In genomic region chr3:156677536-156677935, GRCh38 we compare ENCODE assay signal across 10 cellular contexts. TPM values are rescaled to one million over a fixed set of nuclear protein-coding genes. Genes with fewer than 3 reads are reported as not detected.
A peak's percentile ranks its signal among the peaks of the same experiment; 100 is the strongest.
DNase-seq lines count a peak whose midpoint lies in the region; ATAC-seq and TF ChIP-seq lines count a peak whose summit lies in the region.
"Had no signal": no experiment of that assay in that cellular context is flagged by ENCODE, and none has a peak within 500 bp of the region (broad histone marks: within the 10 kb centered on the region; RNA-seq: fewer than 3 reads in every experiment).

No MANE protein-coding gene starts in this region.

- peaks cover 81% of the 10 kb centered on the region for H3K79me2 ChIP-seq in PC-3 (ENCODE audit: low read length)

- peak overlapping the region; percentile 92 for H3K4me2 ChIP-seq in PC-3 (ENCODE audit: low read length)

- H3K27ac Mint-ChIP-seq in T-helper 2 cell treated with Interferon-gamma antibody and Interleukin-4, amounts not matched to agents 5 μg/mL and 100 μg/mL, for 36 hours = peak overlapping the region; percentile 96
- H3K27ac Mint-ChIP-seq in endodermal cell = no peak overlapping the region

- no peaks in the 10 kb centered on the region for H3K27me3 Mint-ChIP-seq in T-helper 2 cell treated with Interferon-gamma antibody and Interleukin-4, amounts not matched to agents 5 μg/mL and 100 μg/mL, for 36 hours (ENCODE audit: low read depth)
- peaks cover 6% of the 10 kb centered on the region for H3K27me3 Mint-ChIP-seq in endodermal cell (ENCODE audit: insufficient read depth)

- peaks cover 66% of the 10 kb centered on the region for H3K4me1 Mint-ChIP-seq in T-helper 2 cell treated with Interferon-gamma antibody and Interleukin-4, amounts not matched to agents 5 μg/mL and 100 μg/mL, for 36 hours (ENCODE audit: low read depth)
- H3K4me1 Mint-ChIP-seq in endodermal cell = peaks cover 57% of the 10 kb centered on the region

- TF ChIP-seq CTCF in PC-3 (conservative IDR thresholded peaks at IDR 0.05; ENCODE audit: low read depth, low read length) (no peak), endodermal cell (conservative IDR thresholded peaks at IDR 0.05) (no peak), psoas muscle (IDR thresholded peaks at IDR 0.05) (no peak)

- ATAC-seq in PC-3 = no peak
- no peak for ATAC-seq in psoas muscle
- no peak for ATAC-seq in GM19467 (IDR thresholded peaks at IDR 0.05; ENCODE audit: unreplicated experiment)
- no peak for ATAC-seq in HG02973 (IDR thresholded peaks at IDR 0.05; ENCODE audit: unreplicated experiment)

- H3K9me2 ChIP-seq in PC-3 (replicated peaks; ENCODE audit: low read length) = no peaks in the 10 kb centered on the region

- no peak for DNase-seq in T-helper 2 cell treated with Interferon-gamma antibody and Interleukin-4, amounts not matched to agents 5 μg/mL and 100 μg/mL, for 36 hours (ENCODE audit: low spot score)
- no peak for DNase-seq in T-helper 2 cell
- DNase-seq in PC-3 = no peak
- DNase-seq in endodermal cell = no peak
- DNase-seq in psoas muscle = no peak
- no peak for DNase-seq in iPS-NIHi11 (ENCODE audit: low spot score)
- DNase-seq: NCI-H1105 had no signal

- CTCF ChIA-PET in PC-3 (lab: Charles Lee) = no interaction called here

- POLR2A ChIA-PET in PC-3 (lab: Charles Lee; ENCODE audit: unreplicated experiment) = interaction anchor here (0.7 kb wide), 1 partner anchor 460 kb away, joined by 4 read pairs; no protein-coding TSS in a partner anchor

- H3K27ac ChIP-seq in PC-3 (ENCODE audit: low read length) = no peak overlapping the region
- no peak overlapping the region for H3K27ac ChIP-seq in endodermal cell (ENCODE audit: low read depth, low read length)
- peak overlapping the region; percentile 6 for H3K27ac ChIP-seq in psoas muscle
- H3K27ac ChIP-seq: neutrophil had no signal

- H3K27me3 ChIP-seq in PC-3 (ENCODE audit: low read length) = no peaks in the 10 kb centered on the region
- H3K27me3 ChIP-seq in endodermal cell (ENCODE audit: control insufficient read depth, insufficient read depth, low read length, poor library complexity, severe bottlenecking) = no peaks in the 10 kb centered on the region
- no peaks in the 10 kb centered on the region for H3K27me3 ChIP-seq in psoas muscle (ENCODE audit: insufficient read depth in 3 of 3, low read length in 2 of 3)
- H3K27me3 ChIP-seq: neutrophil had no signal

- 93 to 94% methylated on average over 2 of the region's 2 CpGs for WGBS in endodermal cell (ENCODE audit: insufficient coverage in 1 of 2, insufficient read length in 1 of 2), 2 experiments
- WGBS in psoas muscle, 3 donors = 4 to 8% (median 6%) methylated on average over 2 of the region's 2 CpGs

- no peak overlapping the region for H2AFZ ChIP-seq in PC-3 (ENCODE audit: low read length)

- H3K9me3 Mint-ChIP-seq in T-helper 2 cell treated with Interferon-gamma antibody and Interleukin-4, amounts not matched to agents 5 μg/mL and 100 μg/mL, for 36 hours = peaks cover 3% of the 10 kb centered on the region
- no peaks in the 10 kb centered on the region for H3K9me3 Mint-ChIP-seq in endodermal cell

- H3K4me3 Mint-ChIP-seq in T-helper 2 cell treated with Interferon-gamma antibody and Interleukin-4, amounts not matched to agents 5 μg/mL and 100 μg/mL, for 36 hours = peak overlapping the region; percentile 92
- H3K4me3 Mint-ChIP-seq in endodermal cell = peak overlapping the region; percentile 18

- peaks cover 64% of the 10 kb centered on the region for H3K36me3 Mint-ChIP-seq in T-helper 2 cell treated with Interferon-gamma antibody and Interleukin-4, amounts not matched to agents 5 μg/mL and 100 μg/mL, for 36 hours (ENCODE audit: low read depth)
- H3K36me3 Mint-ChIP-seq in endodermal cell (ENCODE audit: low read depth) = peaks cover 31% of the 10 kb centered on the region

- H3K4me3 ChIP-seq in PC-3 (ENCODE audit: low read length) = peak overlapping the region; percentile 96
- peak overlapping the region; percentile 92 for H3K4me3 ChIP-seq in endodermal cell (ENCODE audit: low read length)
- peak overlapping the region; percentile 3 for H3K4me3 ChIP-seq in psoas muscle

- peak overlapping the region; percentile 96; the same call in 1 of the 2 replicates for H3K9ac ChIP-seq in PC-3 (ENCODE audit: low read length)
- H3K9ac ChIP-seq in endodermal cell (ENCODE audit: extremely low read depth, low read length, poor library complexity, severe bottlenecking) = no peak overlapping the region

- BruUV-seq in PC-3 (replicated peaks; lab: Mats Ljungman, UMichigan) = no TSS peak

- H4K20me1 ChIP-seq in PC-3 (ENCODE audit: low read length) = peaks cover 78% of the 10 kb centered on the region

- intact Hi-C loops in PC-3 (cut with micrococcal nuclease) = loop anchor here (10.0 kb wide), 1 partner anchor 217 kb away; no protein-coding TSS in a partner anchor
- intact Hi-C loops in psoas muscle (cut with DNase I) = loop anchor here (5.0 to 10.0 kb wide), 4 partner anchors 135 to 465 kb away; no protein-coding TSS in a partner anchor

- H3K9me3 ChIP-seq in PC-3 (ENCODE audit: low read length) (no peaks in the 10 kb centered on the region), endodermal cell (ENCODE audit: control insufficient read depth, low read length) (no peaks in the 10 kb centered on the region), psoas muscle (no peaks in the 10 kb centered on the region)
- H3K9me3 ChIP-seq: neutrophil had no signal

- no peaks in the 10 kb centered on the region for H3F3A ChIP-seq in PC-3 (ENCODE audit: low read length, unreplicated experiment)

- H3K36me3 ChIP-seq in PC-3 (ENCODE audit: low read depth, low read length) (peaks cover 56% of the 10 kb centered on the region), endodermal cell (ENCODE audit: control insufficient read depth, insufficient read depth, low read length) (peaks cover 50% of the 10 kb centered on the region), psoas muscle (ENCODE audit: insufficient read depth in 1 of 2, low read depth in 1 of 2) (peaks cover 8 to 21% of the 10 kb centered on the region in 2 donors)

- peaks cover 69% of the 10 kb centered on the region for H3K4me1 ChIP-seq in PC-3 (ENCODE audit: insufficient read depth, low read length)
- peaks cover 9% of the 10 kb centered on the region for H3K4me1 ChIP-seq in endodermal cell (ENCODE audit: control insufficient read depth, insufficient read depth, low read length)
- H3K4me1 ChIP-seq in psoas muscle = peaks cover 66% of the 10 kb centered on the region

RNA-seq across cellular contexts. Expression of gene TIPARP, which starts 3.1 kb away (rescaled TPM):
- total RNA-seq in PC-3 (2014; rRNA removed) = 84.7 and 85.5 TPM in 2 replicates
- total RNA-seq in endodermal cell = 10 to 100 TPM; 27.1 to 34.3 TPM
- polyA plus RNA-seq in endodermal cell (2013, experiment 1 of 2) = 14.8 TPM
- polyA plus RNA-seq in endodermal cell (2013, experiment 2 of 2) = 14.7 TPM
- total RNA-seq in psoas muscle = 10 to 100 TPM; 10.5 to 18.1 (median 16.0) TPM
- 10 to 100 TPM in 2 of 3 donors, 1 to 10 TPM in 1; 9.4 to 22.3 (median 11.2) TPM for polyA plus RNA-seq in psoas muscle

Comparison
In these comparisons a context has a peak if more than half of its experiments do, and no peak if none do; other contexts are left out.
1. H3K4me3 ChIP-seq: peak in every context shown above with its lines; median percentile 96 in PC-3; 92 in endodermal cell; 3 in psoas muscle.